Comparison of ENCODE assay signal across 24 cellular contexts in genomic region chr1:55381983-55382382, GRCh38.
DNase-seq lines count a peak whose midpoint lies in the region; ATAC-seq and TF ChIP-seq lines count a peak whose summit lies in the region.
"Had no signal": no experiment of that assay in that cellular context is flagged by ENCODE, and none has a peak within 500 bp of the region (broad histone marks: within the 10 kb centered on the region; RNA-seq: fewer than 3 reads in every experiment).

No MANE protein-coding gene starts in this region.

- no peaks in the 10 kb centered on the region for H3K36me3 ChIP-seq in IMR-90 (ENCODE audit: control insufficient read depth, insufficient read depth, low read length)
- no peaks in the 10 kb centered on the region for H3K36me3 ChIP-seq in esophagus muscularis mucosa
- H3K36me3 ChIP-seq in mesenchymal stem cell (ENCODE audit: control insufficient read depth in 1 of 2, insufficient read depth in 2 of 2, low read depth in 1 of 2, low read length in 2 of 2), result no peaks in the 10 kb centered on the region
- H3K36me3 ChIP-seq in thyroid gland, result no peaks in the 10 kb centered on the region
- H3K36me3 ChIP-seq: BE2C, BLaER1 had no signal

- TF ChIP-seq CTCF in IMR-90 (conservative IDR thresholded peaks at IDR 0.05; ENCODE audit: low read depth, low read length) (no peak), esophagus muscularis mucosa (IDR thresholded peaks at IDR 0.05) (no peak), thyroid gland (IDR thresholded peaks at IDR 0.05) (no peak)

- no peak for DNase-seq in IMR-90
- DNase-seq in esophagus muscularis mucosa (ENCODE audit: extremely low spot score), result peak; percentile 68
- DNase-seq in mesenchymal stem cell, result no peak
- DNase-seq in thyroid gland, result no peak
- no peak for DNase-seq in SIG-M5 treated with dmso at 0.1 percent for 504 hours (lab: John Stamatoyannopoulos, UW; ENCODE audit: unreplicated experiment)
- no peak for DNase-seq in activated naive CD4-positive, alpha-beta T cell treated with Interleukin-2 at 50 U/mL for 16 hours
- DNase-seq in HuH-7 (ENCODE audit: low spot score), result no peak
- no peak for DNase-seq in HT-29 (ENCODE audit: low spot score)
- DNase-seq: 8988T; ACHN; BE2C; C1 segment of cervical spinal cord; CD4-positive, alpha-beta memory T cell; CD4-positive, CD25-positive, alpha-beta regulatory T cell; CD8-positive, alpha-beta memory T cell; DMS 273 treated with DMSO at 0.1 percent for 48 hours; DMS153; DMS53; DMS79; DND-41; EL; GDM1 had no signal

- no peak overlapping the region for H4K8ac ChIP-seq in IMR-90 (ENCODE audit: low read depth in 2 of 2, low read length in 2 of 2)
- H4K8ac ChIP-seq in mesenchymal stem cell (ENCODE audit: low read length), result no peak overlapping the region

- peaks cover 15% of the 10 kb centered on the region for H3K4me1 ChIP-seq in IMR-90 (ENCODE audit: control insufficient read depth, insufficient read depth, low read length)
- H3K4me1 ChIP-seq in esophagus muscularis mucosa, result peaks cover 0 to 13% (median 10%) of the 10 kb centered on the region in 4 donors
- H3K4me1 ChIP-seq in mesenchymal stem cell (ENCODE audit: control insufficient read depth, insufficient read depth, low read depth, low read length), result peaks cover 3% of the 10 kb centered on the region
- H3K4me1 ChIP-seq in thyroid gland, result peaks cover 16 to 26% of the 10 kb centered on the region in 2 donors
- H3K4me1 ChIP-seq: BE2C had no signal

- H3K14ac ChIP-seq in IMR-90 (replicated peaks; ENCODE audit: low read depth, low read length) (no peak overlapping the region), mesenchymal stem cell (ENCODE audit: low read length in 2 of 2) (no peak overlapping the region)

- no peak for TF ChIP-seq EP300 in esophagus muscularis mucosa (IDR thresholded peaks at IDR 0.05)

- no peak overlapping the region for H4K5ac ChIP-seq in IMR-90 (ENCODE audit: low read depth, low read length)

- POLR2A ChIA-PET in IMR-90 (lab: Charles Lee; ENCODE audit: unreplicated experiment), result no interaction called here

- no peak overlapping the region for H2BK12ac ChIP-seq in mesenchymal stem cell (ENCODE audit: low read length in 2 of 2)

- H3K27ac ChIP-seq in IMR-90 (ENCODE audit: insufficient read depth, low read length) (no peak overlapping the region), esophagus muscularis mucosa (replicated peaks in 1 of 4) (no peak overlapping the region), mesenchymal stem cell (ENCODE audit: low read length, poor library complexity, severe bottlenecking) (no peak overlapping the region), thyroid gland (peak overlapping the region; percentile 67 to 74 (median 73))
- H3K27ac ChIP-seq: BLaER1 had no signal

- H2BK120ac ChIP-seq in IMR-90 (ENCODE audit: low read depth, low read length), result 0 out of 2 replicates have a peak overlapping the region, but pooled peaks have one; percentile 29
- H2BK120ac ChIP-seq in mesenchymal stem cell (ENCODE audit: low read depth, low read length), result no peak overlapping the region

- H2BK5ac ChIP-seq in IMR-90 (ENCODE audit: low read depth, low read length, poor library complexity, severe bottlenecking), result no peak overlapping the region
- H2BK5ac ChIP-seq in mesenchymal stem cell (ENCODE audit: low read depth, low read length, poor library complexity, severe bottlenecking), result no peak overlapping the region

- CTCF ChIA-PET in IMR-90 (lab: Yijun Ruan, JAX), result no interaction called here

- H3K4ac ChIP-seq in IMR-90 (ENCODE audit: low read depth, low read length) (0 out of 2 replicates have a peak overlapping the region, but pooled peaks have one; percentile 29), mesenchymal stem cell (ENCODE audit: low read depth in 1 of 2, low read length in 2 of 2) (no peak overlapping the region)

- intact Hi-C loops in IMR-90 (cut with micrococcal nuclease) (no loop called here), esophagus muscularis mucosa (cut with DNase I) (no loop called here), thyroid gland (cut with DNase I) (no loop called here)

- H3K27me3 ChIP-seq in IMR-90 (ENCODE audit: control insufficient read depth, insufficient read depth, low read length) (no peaks in the 10 kb centered on the region), esophagus muscularis mucosa (no peaks in the 10 kb centered on the region), mesenchymal stem cell (ENCODE audit: control insufficient read depth in 1 of 2, insufficient read depth in 1 of 2, low read length in 2 of 2) (no peaks in the 10 kb centered on the region), thyroid gland (no peaks in the 10 kb centered on the region)
- H3K27me3 ChIP-seq: BE2C, BLaER1 had no signal

- no TSS peak for BruUV-seq in IMR-90 (replicated peaks; lab: Mats Ljungman, UMichigan)

- no peaks in the 10 kb centered on the region for H3K9me3 ChIP-seq in IMR-90 (ENCODE audit: control insufficient read depth, insufficient read depth, low read length)
- no peaks in the 10 kb centered on the region for H3K9me3 ChIP-seq in esophagus muscularis mucosa
- peaks cover under 1% of the 10 kb centered on the region for H3K9me3 ChIP-seq in mesenchymal stem cell (ENCODE audit: control insufficient read depth, low read length)
- no peaks in the 10 kb centered on the region for H3K9me3 ChIP-seq in thyroid gland
- H3K9me3 ChIP-seq: BE2C, BLaER1 had no signal

- no peak overlapping the region for H2BK15ac ChIP-seq in IMR-90 (ENCODE audit: low read depth, low read length)
- peak overlapping the region; percentile 20 for H2BK15ac ChIP-seq in mesenchymal stem cell (ENCODE audit: low read depth, poor library complexity, severe bottlenecking)

- H2AK5ac ChIP-seq in IMR-90 (ENCODE audit: low read depth, low read length) (peak overlapping the region; percentile 24; the same call in 1 of the 2 replicates), mesenchymal stem cell (ENCODE audit: low read length, severe bottlenecking) (no peak overlapping the region)

- H3K56ac ChIP-seq in IMR-90 (ENCODE audit: extremely low read depth, insufficient read depth, low read length), result no peak overlapping the region

- no peak for ATAC-seq in IMR-90 (ENCODE audit: low read depth)
- ATAC-seq: GM12878 had no signal

- peaks cover 19% of the 10 kb centered on the region for H3K9me1 ChIP-seq in IMR-90 (ENCODE audit: insufficient read depth, low read length)

- H2AK9ac ChIP-seq in IMR-90 (replicated peaks; ENCODE audit: low read depth, low read length, poor library complexity), result no peak overlapping the region

- H3K4me2 ChIP-seq in IMR-90 (ENCODE audit: low read depth, low read length) (no peak overlapping the region), mesenchymal stem cell (ENCODE audit: low read length, poor library complexity, severe bottlenecking) (no peak overlapping the region)
- H3K4me2 ChIP-seq: BLaER1 had no signal

- in situ Hi-C loops in IMR-90 (cut with MboI; ENCODE audit: low sequenced_read_pairs), result no loop called here

- WGBS in IMR-90 (ENCODE audit: extremely low coverage in 2 of 2, insufficient read length in 1 of 2), 2 experiments, result no CpG with 5 or more reads among the region's 2 CpGs
- WGBS in esophagus muscularis mucosa, result 73% methylated on average over 2 of the region's 2 CpGs
- WGBS in mesenchymal stem cell, result 100% methylated on average over 1 of the region's 2 CpGs
- WGBS in thyroid gland, 2 donors, result 88 to 91% methylated on average over 2 of the region's 2 CpGs

- H3K9ac ChIP-seq in IMR-90 (ENCODE audit: low read depth, low read length) (no peak overlapping the region), mesenchymal stem cell (ENCODE audit: low read length) (no peak overlapping the region)
- H3K9ac ChIP-seq: BLaER1 had no signal

- no peak overlapping the region; the same call in 1 of the 2 replicates for H2BK20ac ChIP-seq in IMR-90 (ENCODE audit: low read depth, low read length)

- H3K23ac ChIP-seq in IMR-90 (ENCODE audit: low read depth, low read length) (no peak overlapping the region), mesenchymal stem cell (ENCODE audit: low read length in 2 of 2) (no peak overlapping the region)

- dilution Hi-C loops in IMR-90 (cut with HindIII; ENCODE audit: low sequenced_read_pairs, unreplicated experiment), result no loop called here

- H3K18ac ChIP-seq in IMR-90 (ENCODE audit: low read depth, low read length) (peak overlapping the region; percentile 15; the same call in 1 of the 2 replicates), mesenchymal stem cell (ENCODE audit: low read depth in 1 of 2, low read length in 2 of 2) (no peak overlapping the region)

- no peak for TF ChIP-seq RAD21 in IMR-90 (IDR thresholded peaks at IDR 0.05; ENCODE audit: low read length)

- no peaks in the 10 kb centered on the region for H4K20me1 ChIP-seq in IMR-90 (ENCODE audit: insufficient read depth, low read length)
- H4K20me1 ChIP-seq: BLaER1 had no signal

- H4K91ac ChIP-seq in IMR-90 (ENCODE audit: insufficient read depth, low read depth, low read length), result no peak overlapping the region; the same call in 1 of the 2 replicates
- H4K91ac ChIP-seq in mesenchymal stem cell (ENCODE audit: low read length), result no peak overlapping the region

- H3K79me1 ChIP-seq in IMR-90 (ENCODE audit: low read depth in 1 of 2, low read length in 2 of 2), result no peaks in the 10 kb centered on the region
- no peaks in the 10 kb centered on the region for H3K79me1 ChIP-seq in mesenchymal stem cell (replicated peaks; ENCODE audit: low read length, poor library complexity, severe bottlenecking)

- H3K4me3 ChIP-seq in IMR-90 (ENCODE audit: insufficient read depth, low read depth, low read length) (no peak overlapping the region), esophagus muscularis mucosa (no peak overlapping the region), mesenchymal stem cell (ENCODE audit: insufficient read depth in 1 of 2, low read depth in 1 of 2, low read length in 2 of 2) (no peak overlapping the region), thyroid gland (replicated peaks in 1 of 3) (no peak overlapping the region)
- H3K4me3 ChIP-seq: BLaER1, GM12878 had no signal

- no peak for TF ChIP-seq POLR2A in IMR-90 (IDR thresholded peaks at IDR 0.05; ENCODE audit: low read depth, low read length)
- TF ChIP-seq POLR2A in esophagus muscularis mucosa (IDR thresholded peaks at IDR 0.05; ENCODE audit: low read depth), result no peak
- TF ChIP-seq POLR2A in thyroid gland (IDR thresholded peaks at IDR 0.05), result no peak

- H2AFZ ChIP-seq in IMR-90 (replicated peaks; ENCODE audit: low read length, poor library complexity) (no peak overlapping the region), mesenchymal stem cell (ENCODE audit: low read depth, low read length) (no peak overlapping the region)

TF ChIP-seq in IMR-90, 13 proteins besides CTCF, POLR2A, EP300 and RAD21 (continues in another document):
- TF ChIP-seq CEBPB (IDR thresholded peaks at IDR 0.05; ENCODE audit: low read depth, low read length) (no peak), SMC3 (IDR thresholded peaks at IDR 0.05; ENCODE audit: low read depth, low read length) (no peak), BHLHE40 (IDR thresholded peaks at IDR 0.05; ENCODE audit: low read depth, low read length) (no peak), CHD1 (IDR thresholded peaks at IDR 0.05; ENCODE audit: low read depth, low read length) (no peak), MXI1 (IDR thresholded peaks at IDR 0.05; ENCODE audit: borderline replicate concordance, low read depth, low read length) (no peak), RFX5 (IDR thresholded peaks at IDR 0.05; ENCODE audit: low read depth, low read length) (no peak), MAFK (IDR thresholded peaks at IDR 0.05; ENCODE audit: low read depth, low read length) (no peak), FOS (IDR thresholded peaks at IDR 0.05; ENCODE audit: low read depth, low read length) (no peak)

Comparison
In these comparisons a context has a peak if more than half of its experiments do, and no peak if none do; other contexts are left out.
1. H3K27ac ChIP-seq: peak in thyroid gland (3 of 3); none in IMR-90 (single experiment), esophagus muscularis mucosa (0 of 4) and mesenchymal stem cell (single experiment).